29 cellular contexts compared by ENCODE assay signal in genomic region chr16:10926867-10927266, GRCh38. TPM values are rescaled to one million over a fixed set of nuclear protein-coding genes. Genes with fewer than 3 reads are reported as not detected.
"Had no signal": no experiment of that assay in that cellular context is flagged by ENCODE, and none has a peak within 500 bp of the region (broad histone marks: within the 10 kb centered on the region; RNA-seq: fewer than 3 reads in every experiment).

No MANE protein-coding gene starts in this region.

- H3K9me3 Mint-ChIP-seq: mesothelial cell of epicardium; naive B cell; natural killer cell treated with Interleukin-12 subunit alpha and Interleukin-12 subunit beta and Interleukin-15 and Interleukin-18, amount 100 ng/mL, for 72 hours; neural crest cell; type B pancreatic cell had no signal

- H2AFZ ChIP-seq: parathyroid adenoma had no signal

- H3K79me2 ChIP-seq: parathyroid adenoma had no signal

- H3K4me3 ChIP-seq: dorsolateral prefrontal cortex, lung, mucosa of descending colon, smooth muscle cell, testis, tibial artery had no signal

- H3K4me1 Mint-ChIP-seq: mesothelial cell of epicardium, neural crest cell had no signal

- H3K27me3 ChIP-seq: dorsolateral prefrontal cortex, neutrophil, testis, tibial artery had no signal

- H3K27me3 Mint-ChIP-seq: naive B cell; natural killer cell treated with Interleukin-12 subunit alpha and Interleukin-12 subunit beta and Interleukin-15 and Interleukin-18, amount 100 ng/mL, for 72 hours; progenitor cell of endocrine pancreas; type B pancreatic cell had no signal

- H3K9ac ChIP-seq: parathyroid adenoma had no signal

- FAIRE-seq: colon, frontal cortex, keratinocyte, urothelium cell line had no signal

- H3K9me3 ChIP-seq: mucosa of descending colon, neutrophil, testis, tibial artery had no signal

- H3K4me1 ChIP-seq: parathyroid adenoma had no signal

- H3K27ac Mint-ChIP-seq: mesothelial cell of epicardium; natural killer cell treated with Interleukin-12 subunit alpha and Interleukin-12 subunit beta and Interleukin-15 and Interleukin-18, amount 100 ng/mL, for 72 hours; progenitor cell of endocrine pancreas; type B pancreatic cell had no signal

- H3K4me3 Mint-ChIP-seq: mesothelial cell of epicardium; natural killer cell treated with Interleukin-12 subunit alpha and Interleukin-12 subunit beta and Interleukin-15 and Interleukin-18, amount 100 ng/mL, for 72 hours; neural crest cell; type B pancreatic cell had no signal

- DNase-seq: dorsolateral prefrontal cortex; effector CD4-positive, alpha-beta T cell; head of caudate nucleus; left ventricle myocardium superior; mesenchymal stem cell; naive B cell; stimulated activated CD4-positive, alpha-beta T cell treated with anti-CD3 and anti-CD28 coated beads, Interleukin-12 subunit alpha, Interleukin-12 subunit beta, amount 100 ng/mL, for 4 hours; stimulated activated CD4-positive, alpha-beta T cell treated with anti-CD3 and anti-CD28 coated beads, Interleukin-1b, Interleukin-23, amount 100 ng/mL, for 48 hours; stimulated activated CD4-positive, alpha-beta T cell treated with anti-CD3 and anti-CD28 coated beads, Interleukin-4, amount 100 ng/mL, for 1 hour; stimulated activated CD8-positive, alpha-beta memory T cell treated with anti-CD3 and anti-CD28 coated beads, Interleukin-4, amount 100 ng/mL, for 48 hours; stimulated activated naive CD8-positive, alpha-beta T cell treated with anti-CD3 and anti-CD28 coated beads, Interleukin-15, Interleukin-2, amounts not matched to agents 100 U/mL and 50 U/mL, for 24 hours; substantia nigra; testis; tibial artery had no signal

- H3K4me2 ChIP-seq: smooth muscle cell had no signal

- H3K27ac ChIP-seq: dorsolateral prefrontal cortex, neutrophil, parathyroid adenoma, testis, tibial artery had no signal

- ATAC-seq: left ventricle myocardium superior; mucosa of descending colon; natural killer cell treated with Interleukin-12 subunit alpha and Interleukin-12 subunit beta and Interleukin-15 and Interleukin-18, amount 100 ng/mL, for 72 hours; sciatic nerve; stimulated activated naive CD8-positive, alpha-beta T cell treated with anti-CD3 and anti-CD28 coated beads, Interleukin-15, Interleukin-2, amounts not matched to agents 100 U/mL and 50 U/mL, for 24 hours had no signal

RNA-seq across cellular contexts. Expression of gene CIITA, which starts 49.9 kb away (rescaled TPM):
- total RNA-seq: neural crest cell, progenitor cell of endocrine pancreas, smooth muscle cell had no signal
